ENCODE assay signal across 34 cellular contexts in the genomic region with DNA sequence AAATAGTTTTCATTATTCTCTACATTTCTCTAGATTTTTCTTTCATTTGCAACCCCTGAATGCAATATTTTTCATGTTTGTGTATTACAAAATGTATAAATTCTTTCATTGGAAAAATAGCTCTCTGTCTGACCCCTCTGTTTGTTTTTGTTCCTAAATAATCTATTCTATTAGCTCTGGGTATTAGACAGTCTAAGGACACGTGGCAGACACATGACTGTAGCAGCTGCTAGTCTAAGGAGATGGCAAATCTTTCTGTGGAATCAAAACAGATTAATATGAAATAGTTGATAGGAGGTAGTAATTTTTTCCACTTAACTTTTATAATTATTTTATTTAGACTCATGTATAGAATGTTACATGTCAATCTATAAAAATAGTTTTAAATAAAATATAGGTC. TPM values are rescaled to one million over a fixed set of nuclear protein-coding genes. Genes with fewer than 3 reads are reported as not detected.
"Had no signal": no experiment of that assay in that cellular context is flagged by ENCODE, and none has a peak within 500 bp of the region (broad histone marks: within the 10 kb centered on the region; RNA-seq: fewer than 3 reads in every experiment).

No MANE protein-coding gene starts in this region.

- ATAC-seq: activated CD4-positive, CD25-positive, alpha-beta regulatory T cell treated with anti-CD3 and anti-CD28 coated beads, Interleukin-2, amount 50 U/mL, for 24 hours; esophagus mucosa; foreskin keratinocyte; heart right ventricle; left lung; lower lobe of right lung; natural killer cell; right lobe of liver; stimulated activated naive CD8-positive, alpha-beta T cell treated with anti-CD3 and anti-CD28 coated beads, Interleukin-15, Interleukin-2, amounts not matched to agents 100 U/mL and 50 U/mL, for 24 hours; T-helper 17 cell had no signal

- H3K27me3 ChIP-seq: brain microvascular endothelial cell, heart right ventricle, left lung, neural progenitor cell, right lobe of liver, thyroid gland, upper lobe of left lung, vagina had no signal

- H3K36me3 ChIP-seq: brain microvascular endothelial cell, heart right ventricle, left lung, lower lobe of right lung, neural progenitor cell, right lobe of liver, thyroid gland, upper lobe of left lung, vagina, WERI-Rb-1 had no signal

- H3K27ac ChIP-seq: brain microvascular endothelial cell, foreskin keratinocyte, heart right ventricle, left lung, lower lobe of right lung, neural progenitor cell, right lobe of liver, skin epidermis, thyroid gland, upper lobe of left lung, vagina, WERI-Rb-1 had no signal

- DNase-seq: activated CD4-positive, alpha-beta T cell treated with anti-CD3 and anti-CD28 coated beads for 48 hours; activated CD4-positive, alpha-beta T cell treated with anti-CD3 and anti-CD28 coated beads, Interleukin-2, amount 50 U/mL, for 48 hours; activated CD8-positive, alpha-beta memory T cell treated with anti-CD3 and anti-CD28 coated beads for 24 hours; activated effector memory CD4-positive, alpha-beta T cell treated with anti-CD3 and anti-CD28 coated beads, Interleukin-2, amount 50 U/mL, for 16 hours; activated naive CD4-positive, alpha-beta T cell treated with anti-CD3 and anti-CD28 coated beads, Interleukin-2, amount 10 ng/mL, durations not matched to agents 7 days and 5 days; activated naive CD8-positive, alpha-beta T cell treated with anti-CD3 and anti-CD28 coated beads, Interleukin-2, amount 10 ng/mL, durations not matched to agents 7 days and 5 days; amniotic stem cell; brain microvascular endothelial cell; foreskin keratinocyte; heart right ventricle; left lung; lower lobe of right lung; mesenchymal stem cell; natural killer cell; occipital lobe; right lobe of liver; stimulated activated CD4-positive, alpha-beta T cell treated with anti-CD3 and anti-CD28 coated beads, Interleukin-12 subunit alpha, Interleukin-12 subunit beta, amount 100 ng/mL, for 4 hours; stimulated activated CD4-positive, alpha-beta T cell treated with anti-CD3 and anti-CD28 coated beads, Interleukin-4, amount 100 ng/mL, for 1 hour; stimulated activated naive CD8-positive, alpha-beta T cell treated with anti-CD3 and anti-CD28 coated beads, Interleukin-15, Interleukin-2, amounts not matched to agents 100 U/mL and 50 U/mL, for 24 hours; T-helper 17 cell; T1000; thyroid gland; upper lobe of left lung; WERI-Rb-1 had no signal

- H3K9me3 ChIP-seq: heart right ventricle, left lung, lower lobe of right lung, right lobe of liver, thyroid gland, upper lobe of left lung, vagina had no signal

- H3K4me1 ChIP-seq: foreskin keratinocyte, heart right ventricle, left lung, lower lobe of right lung, right lobe of liver, thyroid gland, upper lobe of left lung, vagina had no signal

- H3K4me3 ChIP-seq: heart right ventricle, left lung, lower lobe of right lung, neural progenitor cell, right lobe of liver, skin epidermis, thyroid gland, upper lobe of left lung, vagina had no signal

- H2AFZ ChIP-seq: neural progenitor cell had no signal

- FAIRE-seq: astrocyte had no signal

- H3K9ac ChIP-seq: neural progenitor cell had no signal

- H3K4me2 ChIP-seq: neural progenitor cell had no signal

RNA-seq across cellular contexts. Expression of a gene that starts 21.4 kb away (rescaled TPM):
- total RNA-seq: activated naive CD8-positive, alpha-beta T cell treated with anti-CD3 and anti-CD28 coated beads, Interleukin-2, amount 10 ng/mL, durations not matched to agents 7 days and 5 days; cardiac septum; esophagus mucosa; foreskin keratinocyte; glomerular endothelial cell; heart right ventricle; lower lobe of right lung; mononuclear cell; progenitor cell of endocrine pancreas; T-helper 17 cell; thyroid gland; vagina had no signal
- polyA plus RNA-seq: foreskin keratinocyte had no signal
